Comparison of ENCODE assay signal across 14 cellular contexts in genomic region chr1:113057006-113057405, GRCh38. TPM values are rescaled to one million over a fixed set of nuclear protein-coding genes. Genes with fewer than 3 reads are reported as not detected.
DNase-seq lines count a peak whose midpoint lies in the region; ATAC-seq and TF ChIP-seq lines count a peak whose summit lies in the region.
"Had no signal": no experiment of that assay in that cellular context is flagged by ENCODE, and none has a peak within 500 bp of the region (broad histone marks: within the 10 kb centered on the region; RNA-seq: fewer than 3 reads in every experiment).

No MANE protein-coding gene starts in this region.

- no peaks in the 10 kb centered on the region for H3K27me3 ChIP-seq in BLaER1
- no peaks in the 10 kb centered on the region for H3K27me3 ChIP-seq in MM.1S (replicated peaks; ENCODE audit: insufficient read depth, low read length)
- H3K27me3 ChIP-seq: hepatocyte, upper lobe of right lung had no signal

- ATAC-seq in mucosa of descending colon: peak; percentile 20
- ATAC-seq: Panc1, upper lobe of right lung had no signal

- H3K9me2 ChIP-seq in MM.1S (replicated peaks; ENCODE audit: insufficient read depth, low read length): no peaks in the 10 kb centered on the region

- H3K9me3 ChIP-seq in BLaER1 (no peaks in the 10 kb centered on the region; the same call in 1 of the 2 replicates), MM.1S (replicated peaks; ENCODE audit: insufficient read depth, low read length) (no peaks in the 10 kb centered on the region), mucosa of descending colon (no peaks in the 10 kb centered on the region)
- H3K9me3 ChIP-seq: upper lobe of right lung had no signal

- DNase-seq in MM.1S: peak; percentile 6
- peak; percentile 38 for DNase-seq in coronary artery (ENCODE audit: low spot score)
- DNase-seq in mucosa of descending colon: peak in 1 of 3 donors; percentile 36
- DNase-seq in NCI-H1436 (lab: John Stamatoyannopoulos, UW): no peak
- DNase-seq in HT-29 (ENCODE audit: low spot score): no peak
- no peak for DNase-seq in GOT3 (lab: John Stamatoyannopoulos, UW)
- DNase-seq in AML-193 (lab: John Stamatoyannopoulos, UW): no peak
- DNase-seq: activated T-cell treated with anti-CD3 and anti-CD28 coated beads, Interleukin-2, amount 50 U/mL, for 24 hours; NCI-H1436 treated with DMSO at 0.1 percent for 48 hours; upper lobe of right lung had no signal

- H3K27ac ChIP-seq in BLaER1 (peak overlapping the region; percentile 55; the same call in 1 of the 2 replicates), MM.1S (ENCODE audit: low read length) (no peak overlapping the region), coronary artery (no peak overlapping the region)
- H3K27ac ChIP-seq: hepatocyte, skin epidermis, upper lobe of right lung had no signal

- H3K4me1 ChIP-seq in BLaER1: peaks cover 32% of the 10 kb centered on the region
- H3K4me1 ChIP-seq in MM.1S (ENCODE audit: low read length): no peaks in the 10 kb centered on the region
- H3K4me1 ChIP-seq in mucosa of descending colon (ENCODE audit: low read depth): peaks cover 24% of the 10 kb centered on the region

- no peaks in the 10 kb centered on the region for H3K79me2 ChIP-seq in MM.1S (ENCODE audit: low read length)
- H3K79me2 ChIP-seq: hepatocyte had no signal

- no peaks in the 10 kb centered on the region for H3F3A ChIP-seq in MM.1S (ENCODE audit: insufficient read depth, low read length)

- TF ChIP-seq CTCF in MM.1S (IDR thresholded peaks at IDR 0.05; ENCODE audit: low read length) (no peak), coronary artery (IDR thresholded peaks at IDR 0.05) (no peak), mucosa of descending colon (IDR thresholded peaks at IDR 0.05) (no peak)

- H3K4me2 ChIP-seq in BLaER1: peak overlapping the region; percentile 76
- H3K4me2 ChIP-seq in MM.1S (ENCODE audit: low read depth, low read length): peak overlapping the region; percentile 9; the same call in 1 of the 2 replicates
- H3K4me2 ChIP-seq: hepatocyte had no signal

- intact Hi-C loops in mucosa of descending colon (cut with DNase I, micrococcal nuclease): no loop called here

- H3K4me3 ChIP-seq in BLaER1 (0 out of 2 replicates have a peak overlapping the region, but pooled peaks have one; percentile 7), MM.1S (ENCODE audit: low read length) (no peak overlapping the region), coronary artery (no peak overlapping the region), mucosa of descending colon (no peak overlapping the region)
- H3K4me3 ChIP-seq: hepatocyte, skin epidermis, upper lobe of right lung had no signal

- H3K9ac ChIP-seq in BLaER1: peak overlapping the region; percentile 55
- H3K9ac ChIP-seq in MM.1S (ENCODE audit: low read length): no peak overlapping the region

- H3K36me3 ChIP-seq in BLaER1 (no peaks in the 10 kb centered on the region), MM.1S (replicated peaks; ENCODE audit: insufficient read depth, low read length) (no peaks in the 10 kb centered on the region), mucosa of descending colon (ENCODE audit: low read depth) (no peaks in the 10 kb centered on the region)
- H3K36me3 ChIP-seq: upper lobe of right lung had no signal

- no peaks in the 10 kb centered on the region for H4K20me1 ChIP-seq in BLaER1
- no peaks in the 10 kb centered on the region for H4K20me1 ChIP-seq in MM.1S (ENCODE audit: insufficient read depth, low read length)

- H2AFZ ChIP-seq in MM.1S (ENCODE audit: low read length): no peak overlapping the region
- H2AFZ ChIP-seq: hepatocyte had no signal

RNA-seq across cellular contexts. Expression of gene LRIG2, which starts 16.0 kb away (rescaled TPM):
- 10 to 100 TPM; 15.4 to 26.8 (median 16.4) TPM for total RNA-seq in mucosa of descending colon
- 3.6 and 4.1 TPM in 2 replicates for total RNA-seq in HT-29 (2014; rRNA removed; shearing (Covaris generic))

Comparison
In these comparisons a context has a peak if more than half of its experiments do, and no peak if none do; other contexts are left out.
1. DNase-seq: peak in MM.1S (single experiment) and coronary artery (single experiment); none in NCI-H1436 (single experiment), HT-29 (single experiment), GOT3 (single experiment) and AML-193 (0 of 2).